Comparison of ENCODE assay signal across 14 cellular contexts in genomic region chr9:93261281-93261680, GRCh38.
A peak's percentile ranks its signal among the peaks of the same experiment; 100 is the strongest.
DNase-seq lines count a peak whose midpoint lies in the region; ATAC-seq and TF ChIP-seq lines count a peak whose summit lies in the region.
"Had no signal": no experiment of that assay in that cellular context is flagged by ENCODE, and none has a peak within 500 bp of the region (broad histone marks: within the 10 kb centered on the region; RNA-seq: fewer than 3 reads in every experiment).

No MANE protein-coding gene starts in this region.

- TF ChIP-seq EP300 in stomach (IDR thresholded peaks at IDR 0.05), result no peak

- H3K79me2 ChIP-seq in HCT116 (ENCODE audit: insufficient read depth, low read length), result no peaks in the 10 kb centered on the region

- ATAC-seq in HCT116, result no peak
- no peak for ATAC-seq in stimulated activated naive CD8-positive, alpha-beta T cell treated with anti-CD3 and anti-CD28 coated beads, Interleukin-15, amount 100 ng/mL, for 72 hours
- ATAC-seq in effector memory CD8-positive, alpha-beta T cell (replicated peaks), result no peak
- ATAC-seq: activated CD4-positive, CD25-positive, alpha-beta regulatory T cell treated with anti-CD3 and anti-CD28 coated beads, Interleukin-2, amount 50 U/mL, for 24 hours had no signal

- H3K9me3 Mint-ChIP-seq in stimulated activated naive CD8-positive, alpha-beta T cell treated with anti-CD3 and anti-CD28 coated beads, Interleukin-15, amount 100 ng/mL, for 72 hours, result no peaks in the 10 kb centered on the region
- H3K9me3 Mint-ChIP-seq in effector memory CD8-positive, alpha-beta T cell, result no peaks in the 10 kb centered on the region
- H3K9me3 Mint-ChIP-seq: brain had no signal

- no peak overlapping the region for H3K9ac ChIP-seq in HCT116 (ENCODE audit: low read length)

- H3K27me3 ChIP-seq in HCT116 (ENCODE audit: insufficient read depth, low read length), result no peaks in the 10 kb centered on the region
- no peaks in the 10 kb centered on the region for H3K27me3 ChIP-seq in stomach
- H3K27me3 ChIP-seq: BLaER1 treated with 17β-estradiol and CSF1 and Interleukin-3, amounts not matched to agents 10 nM and 100 nM had no signal

- H3K4me2 ChIP-seq in HCT116 (ENCODE audit: low read length), result no peak overlapping the region

- TF ChIP-seq RAD21 in HCT116 (IDR thresholded peaks at IDR 0.05; ENCODE audit: low read depth), result peak; percentile 39; the same call in 1 of the 2 replicates

- no peaks in the 10 kb centered on the region for H4K20me1 ChIP-seq in HCT116 (ENCODE audit: insufficient read depth)

- H3K27me3 Mint-ChIP-seq in stimulated activated naive CD8-positive, alpha-beta T cell treated with anti-CD3 and anti-CD28 coated beads, Interleukin-15, amount 100 ng/mL, for 72 hours, result no peaks in the 10 kb centered on the region
- H3K27me3 Mint-ChIP-seq in effector memory CD8-positive, alpha-beta T cell, result peaks cover 13 to 53% of the 10 kb centered on the region in 2 donors
- H3K27me3 Mint-ChIP-seq: brain had no signal

- H3K36me3 Mint-ChIP-seq in effector memory CD8-positive, alpha-beta T cell (ENCODE audit: insufficient read depth), result no peaks in the 10 kb centered on the region

- CTCF ChIA-PET in HCT116 (lab: Charles Lee), result no interaction called here

- no peaks in the 10 kb centered on the region for H3K4me1 Mint-ChIP-seq in stimulated activated naive CD8-positive, alpha-beta T cell treated with anti-CD3 and anti-CD28 coated beads, Interleukin-15, amount 100 ng/mL, for 72 hours
- H3K4me1 Mint-ChIP-seq in effector memory CD8-positive, alpha-beta T cell (ENCODE audit: low read depth in 2 of 2), result no peaks in the 10 kb centered on the region
- H3K4me1 Mint-ChIP-seq: brain had no signal

- POLR2A ChIA-PET in HCT116 (lab: Charles Lee), result no interaction called here

- WGBS in stomach, 5 donors, result 61 to 76% (median 69%) methylated on average over 4 to 10 of the region's 10 CpGs

- H3K27ac Mint-ChIP-seq in stimulated activated naive CD8-positive, alpha-beta T cell treated with anti-CD3 and anti-CD28 coated beads, Interleukin-15, amount 100 ng/mL, for 72 hours, result no peak overlapping the region
- H3K27ac Mint-ChIP-seq in effector memory CD8-positive, alpha-beta T cell, result no peak overlapping the region

- TF ChIP-seq CTCF in HCT116 (IDR thresholded peaks at IDR 0.05 in 2 of 3, conservative IDR thresholded peaks at IDR 0.05 in 1 of 3; ENCODE audit: borderline replicate concordance in 1 of 3, insufficient read depth in 1 of 3, low read depth in 2 of 3, low read length in 2 of 3) (no peak), stomach (IDR thresholded peaks at IDR 0.05) (peak in 3 of 7 experiments; percentile 4 to 23 (median 14))

- TF ChIP-seq POLR2A in HCT116 (IDR thresholded peaks at IDR 0.05; ENCODE audit: borderline replicate concordance, extremely low read depth, insufficient read depth, insufficient read length) (no peak), stomach (IDR thresholded peaks at IDR 0.05) (no peak)

- intact Hi-C loops in HCT116 (cut with micrococcal nuclease), result no loop called here
- intact Hi-C loops in stomach (cut with DNase I; ENCODE audit: low total_unique reads), result no loop called here

- no peaks in the 10 kb centered on the region; a peak in 1 of 4 replicates for H3K36me3 ChIP-seq in HCT116 (ENCODE audit: control insufficient read depth in 1 of 2, insufficient read depth in 2 of 2, low read length in 2 of 2)
- H3K36me3 ChIP-seq in stomach, result peaks cover 0 to 36% (median 6%) of the 10 kb centered on the region in 4 donors
- H3K36me3 ChIP-seq: BLaER1 treated with 17β-estradiol and CSF1 and Interleukin-3, amounts not matched to agents 10 nM and 100 nM had no signal

- no peaks in the 10 kb centered on the region for H3K9me2 ChIP-seq in HCT116 (ENCODE audit: insufficient read depth)

- H3K4me3 Mint-ChIP-seq in stimulated activated naive CD8-positive, alpha-beta T cell treated with anti-CD3 and anti-CD28 coated beads, Interleukin-15, amount 100 ng/mL, for 72 hours, result no peak overlapping the region
- no peak overlapping the region for H3K4me3 Mint-ChIP-seq in effector memory CD8-positive, alpha-beta T cell
- H3K4me3 Mint-ChIP-seq: brain had no signal

- H3K9me3 ChIP-seq in HCT116 (ENCODE audit: control insufficient read depth in 1 of 2, insufficient read depth in 1 of 2, low read depth in 1 of 2, low read length in 2 of 2) (no peaks in the 10 kb centered on the region), stomach (no peaks in the 10 kb centered on the region)
- H3K9me3 ChIP-seq: BLaER1 treated with 17β-estradiol and CSF1 and Interleukin-3, amounts not matched to agents 10 nM and 100 nM had no signal

- BruUV-seq in HCT116 (replicated peaks; lab: Mats Ljungman, UMichigan), result no TSS peak

- no peak overlapping the region for H2AFZ ChIP-seq in HCT116 (ENCODE audit: low read depth, low read length, poor library complexity, severe bottlenecking)

- DNase-seq in activated T-cell treated with anti-CD3 and anti-CD28 coated beads, Interleukin-2, amount 50 U/mL, for 48 hours, result peak; percentile 8 to 9
- DNase-seq in activated T-cell treated with anti-CD3 and anti-CD28 coated beads for 4 hours, result no peak
- DNase-seq in HCT116 (ENCODE audit: low read depth, low spot score), result no peak
- DNase-seq in ecto neural progenitor cell (ENCODE audit: low spot score), result peak; percentile 51
- peak; percentile 25 for DNase-seq in stomach
- DNase-seq in stimulated activated naive CD8-positive, alpha-beta T cell treated with anti-CD3 and anti-CD28 coated beads, Interleukin-15, amount 100 ng/mL, for 72 hours, result no peak
- DNase-seq in DMS153 treated with DMSO at 0.1 percent for 48 hours (lab: John Stamatoyannopoulos, UW; ENCODE audit: unreplicated experiment), result no peak
- DNase-seq in effector memory CD8-positive, alpha-beta T cell, result no peak
- DNase-seq: activated gamma-delta T cell treated with Interleukin-2 at 50 U/mL for 16 hours, kidney glomerular epithelial cell, NCI-H1048 had no signal

- no peaks in the 10 kb centered on the region for H3K4me1 ChIP-seq in HCT116 (ENCODE audit: control insufficient read depth in 1 of 2, insufficient read depth in 2 of 2, low read length in 2 of 2)
- H3K4me1 ChIP-seq in stomach, result peaks cover 8 to 26% (median 16%) of the 10 kb centered on the region in 4 donors

- H3K4me3 ChIP-seq in HCT116 (replicated peaks in 1 of 2; ENCODE audit: low read depth in 1 of 2, low read length in 2 of 2), result no peak overlapping the region
- no peak overlapping the region for H3K4me3 ChIP-seq in stomach
- H3K4me3 ChIP-seq: BLaER1 treated with 17β-estradiol and CSF1 and Interleukin-3, amounts not matched to agents 10 nM and 100 nM had no signal

- H3K27ac ChIP-seq in HCT116 (ENCODE audit: low read depth, low read length) (no peak overlapping the region), stomach (peak overlapping the region in 1 of 5 donors; percentile 4)
- H3K27ac ChIP-seq: BLaER1 treated with 17β-estradiol and CSF1 and Interleukin-3, amounts not matched to agents 10 nM and 100 nM had no signal

- RAD21 ChIA-PET in HCT116 (lab: Charles Lee; ENCODE audit: low non-redundant PET in 1 of 2, low total read pairs in 2 of 2, uncharacterized antibody in 2 of 2, unreplicated experiment in 2 of 2), result no interaction called here

TF ChIP-seq in HCT116, 20 proteins besides CTCF, POLR2A, EP300 and RAD21:
- TF ChIP-seq MAX (IDR thresholded peaks at IDR 0.05) (no peak), SRF (IDR thresholded peaks at IDR 0.05; ENCODE audit: low read depth) (no peak), EZH2phosphoT487 (IDR thresholded peaks at IDR 0.05; ENCODE audit: borderline replicate concordance) (no peak), FOSL1 (IDR thresholded peaks at IDR 0.05; ENCODE audit: low read depth) (no peak), ZBTB33 (IDR thresholded peaks at IDR 0.05; ENCODE audit: extremely low read depth, insufficient replicate concordance, low read length) (no peak), CEBPB (IDR thresholded peaks at IDR 0.05; ENCODE audit: low read depth) (no peak), ZFX (IDR thresholded peaks at IDR 0.05) (no peak), SIN3A (IDR thresholded peaks at IDR 0.05; ENCODE audit: low read depth) (no peak)
TF ChIP-seq in HCT116: peak in this region for 0.

Comparison
In these comparisons a context has a peak if more than half of its experiments do, and no peak if none do; other contexts are left out.
1. DNase-seq: peak in activated T-cell treated with anti-CD3 and anti-CD28 coated beads, Interleukin-2, amount 50 U/mL, for 48 hours (2 of 2), ecto neural progenitor cell (single experiment) and stomach (single experiment); none in activated T-cell treated with anti-CD3 and anti-CD28 coated beads for 4 hours (single experiment), HCT116 (single experiment), stimulated activated naive CD8-positive, alpha-beta T cell treated with anti-CD3 and anti-CD28 coated beads, Interleukin-15, amount 100 ng/mL, for 72 hours (0 of 2), DMS153 treated with DMSO at 0.1 percent for 48 hours (single experiment) and effector memory CD8-positive, alpha-beta T cell (0 of 3).